9 cellular contexts compared by ENCODE assay signal in genomic region chr5:173689713-173690360, GRCh38.
DNase-seq lines count a peak whose midpoint lies in the region; ATAC-seq and TF ChIP-seq lines count a peak whose summit lies in the region.
"Had no signal": no experiment of that assay in that cellular context is flagged by ENCODE, and none has a peak within 500 bp of the region (broad histone marks: within the 10 kb centered on the region; RNA-seq: fewer than 3 reads in every experiment).

No MANE protein-coding gene starts in this region.

- ATAC-seq in GM18907 (IDR thresholded peaks at IDR 0.05; ENCODE audit: unreplicated experiment) (peak; percentile 55), HG03175 (IDR thresholded peaks at IDR 0.05; ENCODE audit: unreplicated experiment) (peak; percentile 63), GM18520 (IDR thresholded peaks at IDR 0.05; ENCODE audit: unreplicated experiment) (no peak)

- no peak for DNase-seq in epithelial cell of esophagus (ENCODE audit: low read depth)
- no peak for DNase-seq in retinal pigment epithelial cell (ENCODE audit: low read depth)
- DNase-seq in HK-2 (ENCODE audit: unreplicated experiment), result no peak
- no peak for DNase-seq in cortex of kidney (lab: John Stamatoyannopoulos, UW)
- DNase-seq in stimulated activated naive CD4-positive, alpha-beta T cell (lab: John Stamatoyannopoulos, UW), result no peak
- DNase-seq: WERI-Rb-1 had no signal

- peak; percentile 21 for TF ChIP-seq CTCF in epithelial cell of esophagus (IDR thresholded peaks at IDR 0.05; ENCODE audit: insufficient read depth, low read depth, low read length, missing control alignments)
- TF ChIP-seq CTCF in retinal pigment epithelial cell (conservative IDR thresholded peaks at IDR 0.05; ENCODE audit: low read depth, low read length), result peak; percentile 20

- H3K4me3 ChIP-seq in epithelial cell of esophagus (ENCODE audit: low read length) (no peak overlapping the region), retinal pigment epithelial cell (ENCODE audit: low read length) (no peak overlapping the region)
